In the genomic region with DNA sequence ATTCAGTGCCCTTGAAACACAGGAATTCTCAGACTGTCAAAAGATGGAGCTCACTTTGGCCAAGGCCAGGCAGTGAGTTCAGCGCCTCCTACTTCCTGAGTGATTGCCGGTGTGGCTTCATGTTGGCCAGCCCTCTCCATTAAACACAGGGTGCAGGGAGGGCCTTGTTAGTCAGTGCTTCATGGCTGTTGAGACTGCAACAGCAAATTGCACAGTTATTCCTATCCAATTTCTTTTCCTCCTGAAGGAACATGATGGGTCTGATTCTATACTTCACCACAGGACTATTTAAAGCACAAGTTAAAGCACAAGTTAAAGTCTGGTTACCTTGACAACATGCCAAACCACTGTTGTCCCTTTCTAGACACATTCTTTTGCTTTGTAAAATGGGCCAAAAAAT, we compare ENCODE assay signal across 13 cellular contexts.
DNase-seq lines count a peak whose midpoint lies in the region; ATAC-seq, FAIRE-seq and TF ChIP-seq lines count a peak whose summit lies in the region.
"Had no signal": no experiment of that assay in that cellular context is flagged by ENCODE, and none has a peak within 500 bp of the region (broad histone marks: within the 10 kb centered on the region; RNA-seq: fewer than 3 reads in every experiment).

No MANE protein-coding gene starts in this region.

- H3K27ac ChIP-seq in endothelial cell of umbilical vein (ENCODE audit: insufficient read depth, low read depth, low read length), result no peak overlapping the region
- no peak overlapping the region for H3K27ac ChIP-seq in OCI-LY7 (ENCODE audit: low read depth, low read length, poor library complexity, severe bottlenecking)
- H3K27ac ChIP-seq in CD4-positive, alpha-beta memory T cell (ENCODE audit: low read depth, low read length), result no peak overlapping the region
- H3K27ac ChIP-seq: testis had no signal

- TF ChIP-seq CTCF in endothelial cell of umbilical vein (IDR thresholded peaks at IDR 0.05; ENCODE audit: extremely low read depth in 1 of 2, insufficient read depth in 1 of 2, low read depth in 1 of 2, low read length in 2 of 2) (no peak), mesothelial cell of epicardium (IDR thresholded peaks at IDR 0.05; ENCODE audit: unreplicated experiment) (no peak), OCI-LY7 (conservative IDR thresholded peaks at IDR 0.05; ENCODE audit: low read length) (no peak)

- peaks cover 18% of the 10 kb centered on the region for H3K36me3 Mint-ChIP-seq in mesothelial cell of epicardium
- peaks cover 0 to 3% of the 10 kb centered on the region in 2 donors for H3K36me3 Mint-ChIP-seq in CD4-positive, alpha-beta memory T cell
- H3K36me3 Mint-ChIP-seq: CD8-positive, alpha-beta T cell had no signal

- H3K4me1 ChIP-seq in endothelial cell of umbilical vein (ENCODE audit: control insufficient read depth, extremely low read depth, insufficient read depth, low read length) (peaks cover 17% of the 10 kb centered on the region), OCI-LY7 (ENCODE audit: insufficient read depth, low read length, poor library complexity, severe bottlenecking) (peaks cover 10% of the 10 kb centered on the region)
- peaks cover 4% of the 10 kb centered on the region for H3K4me1 ChIP-seq in CD4-positive, alpha-beta memory T cell (ENCODE audit: insufficient read depth, low read length)
- H3K4me1 ChIP-seq: testis had no signal

- no peaks in the 10 kb centered on the region for H3K9me3 ChIP-seq in MG63
- H3K9me3 ChIP-seq in endothelial cell of umbilical vein (replicated peaks; ENCODE audit: control insufficient read depth, insufficient read depth, low read length), result no peaks in the 10 kb centered on the region
- no peaks in the 10 kb centered on the region for H3K9me3 ChIP-seq in OCI-LY7 (ENCODE audit: low read length)
- H3K9me3 ChIP-seq in CD4-positive, alpha-beta memory T cell (ENCODE audit: control insufficient read depth in 1 of 2, low read length in 2 of 2), result no peaks in the 10 kb centered on the region
- H3K9me3 ChIP-seq: testis had no signal

- POLR2A ChIA-PET in endothelial cell of umbilical vein (lab: Charles Lee), result no interaction called here
- POLR2A ChIA-PET in OCI-LY7 (lab: Charles Lee), result no interaction called here
- POLR2A ChIA-PET in CD4-positive, alpha-beta memory T cell (lab: Charles Lee; ENCODE audit: partially characterized antibody), result no interaction called here

- H2AFZ ChIP-seq in endothelial cell of umbilical vein (ENCODE audit: low read depth, low read length) (peak overlapping the region; percentile 50), OCI-LY7 (ENCODE audit: low read length) (no peak overlapping the region)

- dilution Hi-C loops in endothelial cell of umbilical vein (cut with MboI; ENCODE audit: extremely low pct_ligation_motif_present, low sequenced_read_pairs), result no loop called here

- no peaks in the 10 kb centered on the region for H3K27me3 Mint-ChIP-seq in mesothelial cell of epicardium (ENCODE audit: low read depth)
- peaks cover 1 to 2% of the 10 kb centered on the region in 2 donors for H3K27me3 Mint-ChIP-seq in CD4-positive, alpha-beta memory T cell

- no peak overlapping the region for H3K4me2 ChIP-seq in endothelial cell of umbilical vein (ENCODE audit: insufficient read depth, low read length)
- no peak overlapping the region for H3K4me2 ChIP-seq in OCI-LY7 (ENCODE audit: low read length)

- H3K27ac Mint-ChIP-seq in mesothelial cell of epicardium, result peak overlapping the region; percentile 61
- no peak overlapping the region for H3K27ac Mint-ChIP-seq in CD4-positive, alpha-beta memory T cell
- H3K27ac Mint-ChIP-seq: CD8-positive, alpha-beta T cell; T-helper 2 cell treated with Interferon-gamma antibody and Interleukin-4, amounts not matched to agents 5 μg/mL and 100 μg/mL, for 36 hours had no signal

- no peaks in the 10 kb centered on the region for H3K27me3 ChIP-seq in MG63
- no peaks in the 10 kb centered on the region for H3K27me3 ChIP-seq in endothelial cell of umbilical vein (ENCODE audit: control insufficient read depth in 2 of 2, insufficient read depth in 2 of 2, low read length in 2 of 2)
- H3K27me3 ChIP-seq in CD4-positive, alpha-beta memory T cell (ENCODE audit: insufficient read depth, low read length), result no peaks in the 10 kb centered on the region
- H3K27me3 ChIP-seq: testis had no signal

- intact Hi-C loops in endothelial cell of umbilical vein (cut with micrococcal nuclease) (loop anchor here (5.0 kb wide), 1 partner anchor 154 kb away; no protein-coding TSS in a partner anchor), OCI-LY7 (cut with micrococcal nuclease; ENCODE audit: unreplicated experiment) (no loop called here)
- intact Hi-C loops in CD4-positive, alpha-beta memory T cell (cut with micrococcal nuclease), result no loop called here

- H3K4me3 ChIP-seq in MG63, result no peak overlapping the region
- no peak overlapping the region for H3K4me3 ChIP-seq in endothelial cell of umbilical vein (replicated peaks in 1 of 3; ENCODE audit: insufficient read depth in 1 of 3, low read depth in 1 of 3, low read length in 3 of 3)
- no peak overlapping the region for H3K4me3 ChIP-seq in OCI-LY7 (ENCODE audit: low read depth, low read length, poor library complexity, severe bottlenecking)
- H3K4me3 ChIP-seq in CD4-positive, alpha-beta memory T cell (ENCODE audit: low read length in 2 of 2), result no peak overlapping the region
- H3K4me3 ChIP-seq: testis had no signal

- no peaks in the 10 kb centered on the region for H3K9me2 ChIP-seq in OCI-LY7 (ENCODE audit: insufficient read depth, low read length)

- H3K36me3 ChIP-seq in MG63 (peaks cover 36% of the 10 kb centered on the region), endothelial cell of umbilical vein (ENCODE audit: control insufficient read depth in 2 of 2, extremely low read depth in 1 of 2, insufficient read depth in 2 of 2, low read length in 2 of 2) (peaks cover 0 to 2% of the 10 kb centered on the region in 2 experiments), OCI-LY7 (ENCODE audit: insufficient read depth, low read length) (no peaks in the 10 kb centered on the region; the same call in 1 of the 2 replicates)
- H3K36me3 ChIP-seq in CD4-positive, alpha-beta memory T cell (ENCODE audit: insufficient read depth, low read length), result no peaks in the 10 kb centered on the region

- ATAC-seq in HG03571 (IDR thresholded peaks at IDR 0.05; ENCODE audit: unreplicated experiment), result no peak
- ATAC-seq: CD8-positive, alpha-beta T cell had no signal

- TF ChIP-seq POLR2A in endothelial cell of umbilical vein (IDR thresholded peaks at IDR 0.05; ENCODE audit: low read depth, low read length), result no peak

- no peaks in the 10 kb centered on the region for H4K20me1 ChIP-seq in endothelial cell of umbilical vein (replicated peaks; ENCODE audit: control insufficient read depth, extremely low read depth, insufficient read depth, low read length)
- H4K20me1 ChIP-seq in OCI-LY7 (ENCODE audit: insufficient read depth, low read length), result no peaks in the 10 kb centered on the region

- H3K9ac ChIP-seq in endothelial cell of umbilical vein (replicated peaks; ENCODE audit: extremely low read depth, insufficient read depth, low read length), result no peak overlapping the region

- in situ Hi-C loops in KBM-7 (cut with MboI; ENCODE audit: low pct_unique_long_range_greater_than_20kb, low sequenced_read_pairs), result no loop called here

- DNase-seq in EH (ENCODE audit: low read depth), result peak; percentile 76
- DNase-seq in MG63, result peak; percentile 85
- DNase-seq in endothelial cell of umbilical vein (ENCODE audit: low read depth, low spot score), result no peak
- no peak for DNase-seq in mesothelial cell of epicardium (ENCODE audit: low spot score in 2 of 2, unreplicated experiment in 2 of 2)
- DNase-seq in OCI-LY7 (ENCODE audit: low spot score), result no peak
- DNase-seq in CD4-positive, alpha-beta memory T cell, result no peak
- no peak for DNase-seq in KBM-7
- DNase-seq: activated CD8-positive, alpha-beta memory T cell treated with anti-CD3 and anti-CD28 coated beads, Interleukin-2, amount 50 U/mL, for 48 hours; CD8-positive, alpha-beta T cell; stimulated activated CD4-positive, alpha-beta T cell treated with anti-CD3 and anti-CD28 coated beads, Interleukin-4, amount 100 ng/mL, for 4 hours; testis had no signal

- BruUV-seq in endothelial cell of umbilical vein (replicated peaks; lab: Mats Ljungman, UMichigan) (no TSS peak), OCI-LY7 (replicated peaks; lab: Mats Ljungman, UMichigan) (no TSS peak)

- H3K9me3 Mint-ChIP-seq in mesothelial cell of epicardium, result no peaks in the 10 kb centered on the region
- peaks cover 0 to 2% (median 0%) of the 10 kb centered on the region in 8 donors for H3K9me3 Mint-ChIP-seq in CD4-positive, alpha-beta memory T cell
- H3K9me3 Mint-ChIP-seq: CD8-positive, alpha-beta T cell; T-helper 2 cell treated with Interferon-gamma antibody and Interleukin-4, amounts not matched to agents 5 μg/mL and 100 μg/mL, for 36 hours had no signal

- no peak for FAIRE-seq in endothelial cell of umbilical vein (lab: Jason Lieb, UNC)

- H3K4me1 Mint-ChIP-seq in mesothelial cell of epicardium, result peaks cover 48% of the 10 kb centered on the region
- peaks cover 2 to 13% (median 4%) of the 10 kb centered on the region in 4 donors for H3K4me1 Mint-ChIP-seq in CD4-positive, alpha-beta memory T cell

- H3K79me2 ChIP-seq in endothelial cell of umbilical vein (ENCODE audit: control insufficient read depth, insufficient read depth, low read length) (no peaks in the 10 kb centered on the region), OCI-LY7 (ENCODE audit: insufficient read depth, low read depth, low read length) (no peaks in the 10 kb centered on the region)

- no peaks in the 10 kb centered on the region for H3K9me1 ChIP-seq in endothelial cell of umbilical vein (replicated peaks; ENCODE audit: control insufficient read depth, extremely low read depth, insufficient read depth, low read length)

- CTCF ChIA-PET in endothelial cell of umbilical vein (lab: Charles Lee) (interaction anchor here (3.0 kb wide), 1 partner anchor 11 kb away, joined by 12 read pairs; no protein-coding TSS in a partner anchor), OCI-LY7 (lab: Charles Lee; ENCODE audit: unreplicated experiment) (no interaction called here)
- CTCF ChIA-PET in CD4-positive, alpha-beta memory T cell (lab: Charles Lee; ENCODE audit: partially characterized antibody), result no interaction called here

- H3K4me3 Mint-ChIP-seq in mesothelial cell of epicardium, result no peak overlapping the region
- H3K4me3 Mint-ChIP-seq in CD4-positive, alpha-beta memory T cell, result no peak overlapping the region
- H3K4me3 Mint-ChIP-seq: CD8-positive, alpha-beta T cell; T-helper 2 cell treated with Interferon-gamma antibody and Interleukin-4, amounts not matched to agents 5 μg/mL and 100 μg/mL, for 36 hours had no signal

TF ChIP-seq in endothelial cell of umbilical vein, 7 proteins besides CTCF, POLR2A, EP300 and RAD21 (continues in another document):
- TF ChIP-seq EZH2 (IDR thresholded peaks at IDR 0.05; ENCODE audit: borderline replicate concordance, low read depth, low read length, severe bottlenecking) (no peak), MAX (IDR thresholded peaks at IDR 0.05; ENCODE audit: insufficient read depth, insufficient read length) (no peak), JUN (IDR thresholded peaks at IDR 0.05; ENCODE audit: borderline replicate concordance, insufficient read depth, insufficient read length, low read depth) (no peak), MYC (IDR thresholded peaks at IDR 0.05; ENCODE audit: low read depth, low read length) (no peak)

Comparison
In these comparisons a context has a peak if more than half of its experiments do, and no peak if none do; other contexts are left out.
1. DNase-seq: peak in EH (single experiment) and MG63 (single experiment); none in endothelial cell of umbilical vein (single experiment), mesothelial cell of epicardium (0 of 2), OCI-LY7 (single experiment), CD4-positive, alpha-beta memory T cell (0 of 5) and KBM-7 (single experiment).